Comparison of ENCODE assay signal across 8 cellular contexts in genomic region chr12:124053855-124054254, GRCh38.
A peak's percentile ranks its signal among the peaks of the same experiment; 100 is the strongest.
DNase-seq lines count a peak whose midpoint lies in the region; ATAC-seq and TF ChIP-seq lines count a peak whose summit lies in the region.

No MANE protein-coding gene starts in this region.

- no peak overlapping the region for H3K27ac ChIP-seq in mammary epithelial cell (ENCODE audit: insufficient read depth, low read depth, low read length)

- intact Hi-C loops in mammary epithelial cell (cut with micrococcal nuclease): loop anchor here (1.0 kb wide), 1 partner anchor 267 kb away; no protein-coding TSS in a partner anchor

- no peaks in the 10 kb centered on the region for H3K36me3 Mint-ChIP-seq in type B pancreatic cell
- H3K36me3 Mint-ChIP-seq in T-helper 17 cell (ENCODE audit: low read depth): no peaks in the 10 kb centered on the region

- BruUV-seq in mammary epithelial cell (replicated peaks; lab: Mats Ljungman, UMichigan): no TSS peak

- H3K9me3 Mint-ChIP-seq in type B pancreatic cell: no peaks in the 10 kb centered on the region

- H3K4me3 ChIP-seq in mammary epithelial cell (replicated peaks in 1 of 3; ENCODE audit: insufficient read depth in 1 of 3, low read depth in 2 of 3, low read length in 3 of 3) (no peak overlapping the region), kidney epithelial cell (ENCODE audit: low read depth, low read length) (no peak overlapping the region)

- H3K4me3 Mint-ChIP-seq in type B pancreatic cell (peak overlapping the region; percentile 25), T-helper 17 cell (no peak overlapping the region)

- CTCF ChIA-PET in mammary epithelial cell (lab: Charles Lee; ENCODE audit: low non-redundant PET): interaction anchor here (1.0 kb wide), 1 partner anchor 267 kb away, joined by 4 read pairs; no protein-coding TSS in a partner anchor

- no peaks in the 10 kb centered on the region for H4K20me1 ChIP-seq in mammary epithelial cell (ENCODE audit: insufficient read depth, low read length)

- H3K4me1 Mint-ChIP-seq in type B pancreatic cell (ENCODE audit: unreplicated experiment) (peaks cover 38% of the 10 kb centered on the region), T-helper 17 cell (peaks cover 2% of the 10 kb centered on the region)

- no peaks in the 10 kb centered on the region for H3K79me2 ChIP-seq in mammary epithelial cell (ENCODE audit: insufficient read depth, low read length)

- no peak overlapping the region for H3K4me2 ChIP-seq in mammary epithelial cell (ENCODE audit: insufficient read depth, low read depth, low read length)

- H3K36me3 ChIP-seq in mammary epithelial cell (ENCODE audit: insufficient read depth, low read length): no peaks in the 10 kb centered on the region
- no peaks in the 10 kb centered on the region for H3K36me3 ChIP-seq in kidney epithelial cell (ENCODE audit: control insufficient read depth, insufficient read depth, low read length)

- no peaks in the 10 kb centered on the region for H3K4me1 ChIP-seq in mammary epithelial cell (ENCODE audit: insufficient read depth, low read length)

- TF ChIP-seq CTCF in mammary epithelial cell (conservative IDR thresholded peaks at IDR 0.05 in 1 of 2, IDR thresholded peaks at IDR 0.05 in 1 of 2; ENCODE audit: extremely low read depth in 1 of 2, insufficient read depth in 1 of 2, low read depth in 1 of 2, low read length in 2 of 2) (peak; percentile 37 to 56), kidney epithelial cell (IDR thresholded peaks at IDR 0.05; ENCODE audit: insufficient read depth, low read length, poor library complexity, severe bottlenecking) (peak; percentile 50), type B pancreatic cell (conservative IDR thresholded peaks at IDR 0.05) (peak; percentile 78)

- 11% methylated on average over 11 of the region's 11 CpGs for WGBS in mammary epithelial cell (ENCODE audit: low coverage, missing lambda C conversion rate)

- H3K9ac ChIP-seq in mammary epithelial cell (ENCODE audit: insufficient read depth, low read length): no peak overlapping the region

- DNase-seq in Daoy (ENCODE audit: low read depth) (peak; percentile 72), NCI-H2029 (lab: John Stamatoyannopoulos, UW) (peak; percentile 67), mammary epithelial cell (no peak), kidney epithelial cell (ENCODE audit: low read depth) (no peak), type B pancreatic cell (ENCODE audit: extremely low spot score, unreplicated experiment) (no peak), T-helper 17 cell (no peak)

- ATAC-seq in T-helper 17 cell (no peak), GM19328 (IDR thresholded peaks at IDR 0.05; ENCODE audit: unreplicated experiment) (no peak), HG03439 (IDR thresholded peaks at IDR 0.05; ENCODE audit: unreplicated experiment) (no peak)

- H2AFZ ChIP-seq in mammary epithelial cell (ENCODE audit: low read depth, low read length): no peak overlapping the region

- H3K27me3 ChIP-seq in mammary epithelial cell (ENCODE audit: insufficient read depth, low read length): no peaks in the 10 kb centered on the region
- no peaks in the 10 kb centered on the region for H3K27me3 ChIP-seq in kidney epithelial cell (ENCODE audit: control insufficient read depth, insufficient read depth, low read length)

- H3K27me3 Mint-ChIP-seq in type B pancreatic cell (no peaks in the 10 kb centered on the region), T-helper 17 cell (peaks cover 30% of the 10 kb centered on the region)

- H3K9me3 ChIP-seq in mammary epithelial cell (replicated peaks; ENCODE audit: insufficient read depth, low read length): peaks cover 4% of the 10 kb centered on the region
- H3K9me3 ChIP-seq in T-helper 17 cell (ENCODE audit: control insufficient read depth, low read length, poor library complexity, severe bottlenecking): no peaks in the 10 kb centered on the region

- dilution Hi-C loops in mammary epithelial cell (cut with HindIII; ENCODE audit: low sequenced_read_pairs): no loop called here

- in situ Hi-C loops in mammary epithelial cell (cut with MboI; ENCODE audit: low sequenced_read_pairs in 2 of 2): no loop called here

- H3K27ac Mint-ChIP-seq in type B pancreatic cell: peak overlapping the region; percentile 71
- no peak overlapping the region for H3K27ac Mint-ChIP-seq in T-helper 17 cell

Comparison
In these comparisons a context has a peak if more than half of its experiments do, and no peak if none do; other contexts are left out.
1. DNase-seq: peak in Daoy (single experiment) and NCI-H2029 (single experiment); none in mammary epithelial cell (single experiment), kidney epithelial cell (single experiment), type B pancreatic cell (single experiment) and T-helper 17 cell (0 of 3).
2. Peak in every context shown above with its lines, with median percentiles within 50 percentile points of each other: CTCF ChIP-seq.